In genomic region chr7:101814996-101815825, GRCh38 we compare ENCODE assay signal across 8 cellular contexts. TPM values are rescaled to one million over a fixed set of nuclear protein-coding genes. Genes with fewer than 3 reads are reported as not detected.
DNase-seq lines count a peak whose midpoint lies in the region; ATAC-seq and TF ChIP-seq lines count a peak whose summit lies in the region.

No MANE protein-coding gene starts in this region.

- TF ChIP-seq CTCF in fibroblast of mammary gland (conservative IDR thresholded peaks at IDR 0.05; ENCODE audit: control insufficient read depth, insufficient read depth, low read depth, low read length): peak; percentile 18
- peak; percentile 62 for TF ChIP-seq CTCF in neural progenitor cell (IDR thresholded peaks at IDR 0.05)
- peak in 1 of 3 experiments; percentile 30 for TF ChIP-seq CTCF in testis (IDR thresholded peaks at IDR 0.05)

- no peak for TF ChIP-seq POLR2A in testis (IDR thresholded peaks at IDR 0.05)

- H3K9ac ChIP-seq in neural progenitor cell: no peak overlapping the region

- WGBS in testis, 2 donors: 0 to 1% methylated on average over 6 to 29 of the region's 89 CpGs

- peaks cover 44% of the 10 kb centered on the region for H3F3A ChIP-seq in neural progenitor cell (ENCODE audit: low read depth)

- peaks cover 35% of the 10 kb centered on the region for H3K4me1 ChIP-seq in neural progenitor cell
- peaks cover 12% of the 10 kb centered on the region for H3K4me1 ChIP-seq in testis

- no peak overlapping the region for H3K27ac Mint-ChIP-seq in neural progenitor cell

- H3K4me2 ChIP-seq in neural progenitor cell: peak overlapping the region; percentile 84

- H3K27ac ChIP-seq in neural progenitor cell (no peak overlapping the region), testis (peak overlapping the region; percentile 60 to 82)

- peaks cover 5% of the 10 kb centered on the region for H3K36me3 Mint-ChIP-seq in neural progenitor cell

- H3K27me3 ChIP-seq in neural progenitor cell (peaks cover 38% of the 10 kb centered on the region), testis (no peaks in the 10 kb centered on the region)

- peak overlapping the region; percentile 35 for H2AFZ ChIP-seq in neural progenitor cell (replicated peaks)

- H3K79me2 ChIP-seq in neural progenitor cell (ENCODE audit: low read depth): peaks cover 36% of the 10 kb centered on the region

- no peaks in the 10 kb centered on the region for H3K36me3 ChIP-seq in neural progenitor cell
- H3K36me3 ChIP-seq in testis (ENCODE audit: low read depth, missing control alignments): no peaks in the 10 kb centered on the region

- peak overlapping the region; percentile 53 for H3K4me3 ChIP-seq in fibroblast of mammary gland (ENCODE audit: control insufficient read depth, low read depth, low read length)
- peak overlapping the region; percentile 62 for H3K4me3 ChIP-seq in neural progenitor cell
- H3K4me3 ChIP-seq in testis: peak overlapping the region; percentile 64 to 70

- H3K27me3 Mint-ChIP-seq in neural progenitor cell (ENCODE audit: insufficient read depth, low read depth): peaks cover 32% of the 10 kb centered on the region

- H3K4me1 Mint-ChIP-seq in neural progenitor cell: peaks cover 30% of the 10 kb centered on the region

- peaks cover 33% of the 10 kb centered on the region for H4K20me1 ChIP-seq in neural progenitor cell (ENCODE audit: low read depth)

- DNase-seq in DMS 273 (lab: John Stamatoyannopoulos, UW; ENCODE audit: unreplicated experiment) (peak; percentile 92), DMS 273 treated with DMSO at 0.1 percent for 48 hours (lab: John Stamatoyannopoulos, UW) (no peak), NCI-H460 (ENCODE audit: extremely low read depth, low read depth) (peak; percentile 26), fibroblast of mammary gland (ENCODE audit: low read depth) (no peak), neural progenitor cell (ENCODE audit: low spot score) (peak; percentile 56), testis (peak; percentile 53)
- peak; percentile 80 for DNase-seq in activated T-cell treated with anti-CD3 and anti-CD28 coated beads, Interleukin-2, amount 50 U/mL, for 1 hour

- peak; percentile 43 for ATAC-seq in HG02678 (IDR thresholded peaks at IDR 0.05; ENCODE audit: unreplicated experiment)

- H3K9me3 ChIP-seq in neural progenitor cell (ENCODE audit: low read depth) (no peaks in the 10 kb centered on the region), testis (no peaks in the 10 kb centered on the region)

- peak overlapping the region; percentile 83 for H3K4me3 Mint-ChIP-seq in neural progenitor cell

- no peaks in the 10 kb centered on the region for H3K9me3 Mint-ChIP-seq in neural progenitor cell

- intact Hi-C loops in testis (cut with DNase I; ENCODE audit: low total_unique reads): no loop called here

RNA-seq across cellular contexts. Expression of gene CUX1, which starts 2.2 kb away (rescaled TPM):
- 30.8 and 34.9 TPM in 2 replicates for total RNA-seq in NCI-H460 (2014; rRNA removed; shearing (Covaris generic))
- 9.7 and 11.7 TPM in 2 replicates for polyA plus RNA-seq in NCI-H460 (2014; cell fraction: nucleus; rRNA removed)
- total RNA-seq in neural progenitor cell (ENCODE audit: low replicate concordance) (49.1 and 66.4 TPM in 2 replicates), testis (10 to 100 TPM; 43.1 to 46.3 TPM)
- polyA plus RNA-seq in testis (ENCODE audit: insufficient read depth, low read depth, low replicate concordance): 30.8 TPM

Comparison
In these comparisons a context has a peak if more than half of its experiments do, and no peak if none do; other contexts are left out.
1. DNase-seq: peak in DMS 273 (single experiment), NCI-H460 (single experiment), activated T-cell treated with anti-CD3 and anti-CD28 coated beads, Interleukin-2, amount 50 U/mL, for 1 hour (single experiment), neural progenitor cell (single experiment) and testis (single experiment); none in DMS 273 treated with DMSO at 0.1 percent for 48 hours (single experiment) and fibroblast of mammary gland (single experiment).
2. Peak in every context shown above with its lines, with median percentiles within 50 percentile points of each other: H3K4me3 ChIP-seq.